ENCODE assay signal across 1 cellular context in genomic region chr19:2059422-2060201, GRCh38.
TF ChIP-seq lines count a peak whose summit lies in the region.

No MANE protein-coding gene starts in this region.

TF ChIP-seq in HepG2, 621 proteins besides CTCF, POLR2A, EP300 and RAD21 (continued from another document):
- TF ChIP-seq ZMYM3 (CRISPR knock-in tag; IDR thresholded peaks at IDR 0.05): 0 out of 2 replicates have a peak, but pooled peaks have one; percentile 27
- TF ChIP-seq ATF1 (CRISPR knock-in tag; IDR thresholded peaks at IDR 0.05): no peak
- TF ChIP-seq CREM (IDR thresholded peaks at IDR 0.05): peak; percentile 54; the same call in 1 of the 2 replicates
- TF ChIP-seq CREM (CRISPR knock-in tag; IDR thresholded peaks at IDR 0.05): no peak
- peak; percentile 59; the same call in 1 of the 2 replicates for TF ChIP-seq NCOA2 (CRISPR knock-in tag; IDR thresholded peaks at IDR 0.05)
- no peak for TF ChIP-seq FOXM1 (CRISPR knock-in tag; IDR thresholded peaks at IDR 0.05)
- 0 out of 2 replicates have a peak, but pooled peaks have one; percentile 78 for TF ChIP-seq HES4 (CRISPR knock-in tag; IDR thresholded peaks at IDR 0.05; ENCODE audit: borderline replicate concordance)
